In genomic region chr1:108747128-108747827, GRCh38 we compare ENCODE assay signal across 1 cellular context.
A peak's percentile ranks its signal among the peaks of the same experiment; 100 is the strongest.
TF ChIP-seq lines count a peak whose summit lies in the region.

No MANE protein-coding gene starts in this region.

TF ChIP-seq in K562, 482 proteins besides CTCF, POLR2A, EP300 and RAD21 (continued from another document and continues in another):
- no peak for TF ChIP-seq E2F4 (CRISPR knock-in tag; IDR thresholded peaks at IDR 0.05; ENCODE audit: low read depth)
- no peak for TF ChIP-seq ZNF384 (IDR thresholded peaks at IDR 0.05; ENCODE audit: low read depth, low read length)
- no peak for TF ChIP-seq USF2 (CRISPR knock-in tag; IDR thresholded peaks at IDR 0.05)
- no peak for TF ChIP-seq HSF4 (CRISPR knock-in tag; IDR thresholded peaks at IDR 0.05; ENCODE audit: borderline replicate concordance)
- no peak for TF ChIP-seq BRD4 (IDR thresholded peaks at IDR 0.05)
- no peak for TF ChIP-seq MGA (IDR thresholded peaks at IDR 0.05)
- no peak for TF ChIP-seq ETS2 (tag; IDR thresholded peaks at IDR 0.05; ENCODE audit: borderline replicate concordance, poor library complexity, severe bottlenecking)
- no peak for TF ChIP-seq ZEB2 (IDR thresholded peaks at IDR 0.05)
- TF ChIP-seq TFE3 (CRISPR knock-in tag; IDR thresholded peaks at IDR 0.05): no peak
- TF ChIP-seq NR2C1 (IDR thresholded peaks at IDR 0.05): no peak
- TF ChIP-seq NR2C1 (tag; IDR thresholded peaks at IDR 0.05): no peak
- TF ChIP-seq CREB5 (CRISPR knock-in tag; IDR thresholded peaks at IDR 0.05): no peak
- no peak for TF ChIP-seq E2F1 (CRISPR knock-in tag; IDR thresholded peaks at IDR 0.05)
- TF ChIP-seq ZC3H4 (CRISPR knock-in tag; IDR thresholded peaks at IDR 0.05; ENCODE audit: borderline replicate concordance): no peak
- peak in 1 of 3 experiments; percentile 36; a peak in 1 of 6 replicates for TF ChIP-seq ZBTB11 (CRISPR knock-in tag; IDR thresholded peaks at IDR 0.05)
- TF ChIP-seq KAT7 (CRISPR knock-in tag; IDR thresholded peaks at IDR 0.05; ENCODE audit: borderline replicate concordance): peak; percentile 99
- no peak for TF ChIP-seq DEAF1 (CRISPR knock-in tag; IDR thresholded peaks at IDR 0.05)
- TF ChIP-seq CAMTA2 (CRISPR knock-in tag; conservative IDR thresholded peaks at IDR 0.05): no peak
- TF ChIP-seq ZZZ3 (IDR thresholded peaks at IDR 0.05): no peak
- no peak for TF ChIP-seq ETS1 (conservative IDR thresholded peaks at IDR 0.05; ENCODE audit: control insufficient read depth, low read depth, low read length)
- TF ChIP-seq SNRNP70 (optimal IDR thresholded peaks at IDR 0.05; ENCODE audit: low read depth, low read length): no peak
- TF ChIP-seq PHB (CRISPR knock-in tag; IDR thresholded peaks at IDR 0.05): no peak
- no peak for TF ChIP-seq IFI16 (CRISPR knock-in tag; IDR thresholded peaks at IDR 0.05)
- no peak for TF ChIP-seq HEY1 (CRISPR knock-in tag; IDR thresholded peaks at IDR 0.05; ENCODE audit: borderline replicate concordance)
